ENCODE assay signal across 9 cellular contexts in the genomic region with DNA sequence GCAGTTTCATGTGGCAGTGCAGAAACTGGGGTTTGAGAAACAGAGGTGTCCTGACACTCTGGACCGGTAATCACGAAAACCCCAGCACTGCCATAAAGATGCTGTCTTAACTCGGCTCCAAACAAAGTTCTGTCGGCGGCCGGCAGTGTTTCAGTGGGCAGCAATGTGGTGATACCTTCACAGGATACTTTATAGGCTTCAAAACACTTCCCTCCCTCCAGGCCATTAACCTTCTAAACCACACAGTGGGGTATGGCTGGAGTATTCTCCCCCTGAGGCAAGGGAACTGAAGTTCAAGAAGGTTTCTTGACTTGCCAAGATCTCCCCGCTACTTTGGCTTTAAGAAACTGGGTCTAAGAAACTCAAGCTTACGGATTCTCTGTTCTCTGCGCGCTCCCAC. TPM values are rescaled to one million over a fixed set of nuclear protein-coding genes. Genes with fewer than 3 reads are reported as not detected.
DNase-seq lines count a peak whose midpoint lies in the region; ATAC-seq and TF ChIP-seq lines count a peak whose summit lies in the region.
"Had no signal": no experiment of that assay in that cellular context is flagged by ENCODE, and none has a peak within 500 bp of the region (broad histone marks: within the 10 kb centered on the region; RNA-seq: fewer than 3 reads in every experiment).

No MANE protein-coding gene starts in this region.

- H3K27ac ChIP-seq in mesenchymal stem cell (ENCODE audit: low read length, poor library complexity, severe bottlenecking) (no peak overlapping the region), tibial nerve (peak overlapping the region in 2 of 4 donors; percentile 61 to 70), ascending aorta (no peak overlapping the region)

- no peak for TF ChIP-seq EP300 in tibial nerve (IDR thresholded peaks at IDR 0.05)

- H3K9me3 ChIP-seq in mesenchymal stem cell (ENCODE audit: control insufficient read depth, low read length) (no peaks in the 10 kb centered on the region), tibial nerve (no peaks in the 10 kb centered on the region), ascending aorta (no peaks in the 10 kb centered on the region)

- CTCF ChIA-PET in activated naive CD4-positive, alpha-beta T cell treated with anti-CD3 and anti-CD28 coated beads, Interleukin-2, amount 10 ng/mL, durations not matched to agents 7 days and 5 days (lab: Charles Lee) = no interaction called here

- no peak overlapping the region for H2AFZ ChIP-seq in mesenchymal stem cell (ENCODE audit: low read depth, low read length)

- H3K27me3 ChIP-seq in mesenchymal stem cell (ENCODE audit: control insufficient read depth in 1 of 2, insufficient read depth in 1 of 2, low read length in 2 of 2) (peaks cover 4 to 41% of the 10 kb centered on the region in 2 experiments), tibial nerve (peaks cover 0 to 10% of the 10 kb centered on the region in 2 donors), ascending aorta (no peaks in the 10 kb centered on the region)

- no peak overlapping the region for H2BK12ac ChIP-seq in mesenchymal stem cell (ENCODE audit: low read length in 2 of 2)

- H3K79me1 ChIP-seq in mesenchymal stem cell (replicated peaks; ENCODE audit: low read length, poor library complexity, severe bottlenecking) = no peaks in the 10 kb centered on the region

- H3K23ac ChIP-seq in mesenchymal stem cell (ENCODE audit: low read length in 2 of 2) = no peak overlapping the region

- no peak overlapping the region for H2BK120ac ChIP-seq in mesenchymal stem cell (ENCODE audit: low read depth, low read length)

- H3K4me1 Mint-ChIP-seq in activated naive CD4-positive, alpha-beta T cell treated with anti-CD3 and anti-CD28 coated beads, Interleukin-2, amount 10 ng/mL, durations not matched to agents 7 days and 5 days = peaks cover 22% of the 10 kb centered on the region
- H3K4me1 Mint-ChIP-seq in activated T-helper 17 cell treated with anti-CD3 and anti-CD28 coated beads, Interleukin-2, amount 50 U/mL, for 72 hours = peaks cover 17% of the 10 kb centered on the region

- WGBS in mesenchymal stem cell = 18% methylated on average over 8 of the region's 10 CpGs
- 32 to 38% methylated on average over 10 of the region's 10 CpGs for WGBS in tibial nerve, 2 donors

- H2BK5ac ChIP-seq in mesenchymal stem cell (ENCODE audit: low read depth, low read length, poor library complexity, severe bottlenecking) = no peak overlapping the region

- no peaks in the 10 kb centered on the region for H3K9me3 Mint-ChIP-seq in activated naive CD4-positive, alpha-beta T cell treated with anti-CD3 and anti-CD28 coated beads, Interleukin-2, amount 10 ng/mL, durations not matched to agents 7 days and 5 days
- H3K9me3 Mint-ChIP-seq in activated T-helper 17 cell treated with anti-CD3 and anti-CD28 coated beads, Interleukin-2, amount 50 U/mL, for 72 hours = no peaks in the 10 kb centered on the region

- H2AK5ac ChIP-seq in mesenchymal stem cell (ENCODE audit: low read length, severe bottlenecking) = no peak overlapping the region

- H3K27ac Mint-ChIP-seq in activated naive CD4-positive, alpha-beta T cell treated with anti-CD3 and anti-CD28 coated beads, Interleukin-2, amount 10 ng/mL, durations not matched to agents 7 days and 5 days = no peak overlapping the region
- H3K27ac Mint-ChIP-seq in activated T-helper 17 cell treated with anti-CD3 and anti-CD28 coated beads, Interleukin-2, amount 50 U/mL, for 72 hours = no peak overlapping the region

- no peak overlapping the region for H3K18ac ChIP-seq in mesenchymal stem cell (ENCODE audit: low read depth in 1 of 2, low read length in 2 of 2)

- peak overlapping the region in 1 of 2 experiments; percentile 85 for H3K4me3 ChIP-seq in mesenchymal stem cell (ENCODE audit: insufficient read depth in 1 of 2, low read depth in 1 of 2, low read length in 2 of 2)
- H3K4me3 ChIP-seq in tibial nerve = peak overlapping the region in 3 of 4 donors; percentile 57 to 62 (median 59)
- H3K4me3 ChIP-seq in ascending aorta = peak overlapping the region in 1 of 2 donors; percentile 73

- no peak overlapping the region for H2BK15ac ChIP-seq in mesenchymal stem cell (ENCODE audit: low read depth, poor library complexity, severe bottlenecking)

- H3K4me2 ChIP-seq in mesenchymal stem cell (ENCODE audit: low read length, poor library complexity, severe bottlenecking) = no peak overlapping the region

- H3K9ac ChIP-seq in mesenchymal stem cell (ENCODE audit: low read length) = peak overlapping the region; percentile 86

- TF ChIP-seq CTCF in tibial nerve (IDR thresholded peaks at IDR 0.05) (no peak), ascending aorta (IDR thresholded peaks at IDR 0.05) (no peak)

- H3K4me1 ChIP-seq in mesenchymal stem cell (ENCODE audit: control insufficient read depth, insufficient read depth, low read depth, low read length) = peaks cover 18% of the 10 kb centered on the region
- peaks cover 0 to 58% (median 26%) of the 10 kb centered on the region in 4 donors for H3K4me1 ChIP-seq in tibial nerve
- H3K4me1 ChIP-seq in ascending aorta = peaks cover 2 to 3% of the 10 kb centered on the region in 2 donors

- H3K4ac ChIP-seq in mesenchymal stem cell (ENCODE audit: low read depth in 1 of 2, low read length in 2 of 2) = no peak overlapping the region

- ATAC-seq in activated T-helper 17 cell treated with anti-CD3 and anti-CD28 coated beads, Interleukin-2, amount 50 U/mL, for 72 hours (replicated peaks) = no peak
- no peak for ATAC-seq in GM19324 (IDR thresholded peaks at IDR 0.05; ENCODE audit: low FRiP score, unreplicated experiment)

- H3K14ac ChIP-seq in mesenchymal stem cell (ENCODE audit: low read length in 2 of 2) = no peak overlapping the region

- H4K91ac ChIP-seq in mesenchymal stem cell (ENCODE audit: low read length) = no peak overlapping the region

- no peaks in the 10 kb centered on the region for H3K36me3 ChIP-seq in mesenchymal stem cell (ENCODE audit: control insufficient read depth in 1 of 2, insufficient read depth in 2 of 2, low read depth in 1 of 2, low read length in 2 of 2)
- no peaks in the 10 kb centered on the region for H3K36me3 ChIP-seq in tibial nerve
- no peaks in the 10 kb centered on the region for H3K36me3 ChIP-seq in ascending aorta

- no peak overlapping the region for H4K8ac ChIP-seq in mesenchymal stem cell (ENCODE audit: low read length)

- H3K4me3 Mint-ChIP-seq in activated naive CD4-positive, alpha-beta T cell treated with anti-CD3 and anti-CD28 coated beads, Interleukin-2, amount 10 ng/mL, durations not matched to agents 7 days and 5 days = peak overlapping the region; percentile 12
- H3K4me3 Mint-ChIP-seq in activated T-helper 17 cell treated with anti-CD3 and anti-CD28 coated beads, Interleukin-2, amount 50 U/mL, for 72 hours = peak overlapping the region; percentile 6

- DNase-seq in activated naive CD4-positive, alpha-beta T cell treated with anti-CD3 and anti-CD28 coated beads, Interleukin-2, amount 10 ng/mL, durations not matched to agents 7 days and 5 days = no peak
- DNase-seq in activated naive CD4-positive, alpha-beta T cell treated with Interleukin-2 at 50 U/mL for 16 hours = no peak
- DNase-seq in mesenchymal stem cell (no peak), tibial nerve (ENCODE audit: low spot score in 2 of 2) (no peak), ascending aorta (ENCODE audit: low spot score in 2 of 2) (no peak), NCI-H2171 treated with DMSO at 0.1 percent for 48 hours (lab: John Stamatoyannopoulos, UW) (no peak)
- DNase-seq: AML-193 had no signal

- H3K36me3 Mint-ChIP-seq in activated naive CD4-positive, alpha-beta T cell treated with anti-CD3 and anti-CD28 coated beads, Interleukin-2, amount 10 ng/mL, durations not matched to agents 7 days and 5 days = no peaks in the 10 kb centered on the region
- H3K36me3 Mint-ChIP-seq in activated T-helper 17 cell treated with anti-CD3 and anti-CD28 coated beads, Interleukin-2, amount 50 U/mL, for 72 hours (ENCODE audit: low read depth) = no peaks in the 10 kb centered on the region

- peaks cover 45% of the 10 kb centered on the region for H3K27me3 Mint-ChIP-seq in activated naive CD4-positive, alpha-beta T cell treated with anti-CD3 and anti-CD28 coated beads, Interleukin-2, amount 10 ng/mL, durations not matched to agents 7 days and 5 days
- H3K27me3 Mint-ChIP-seq in activated T-helper 17 cell treated with anti-CD3 and anti-CD28 coated beads, Interleukin-2, amount 50 U/mL, for 72 hours = peaks cover 32% of the 10 kb centered on the region

- intact Hi-C loops in ascending aorta (cut with DNase I) = no loop called here

- no peak for TF ChIP-seq POLR2A in tibial nerve (IDR thresholded peaks at IDR 0.05)

RNA-seq across cellular contexts. Expression of a gene that starts 1.1 kb away (rescaled TPM):
- 1 to 10 TPM in 1 of 2 donors, under 1 TPM in 1; 0.56 to 3.4 TPM for total RNA-seq in activated T-helper 17 cell treated with anti-CD3 and anti-CD28 coated beads, Interleukin-2, amount 50 U/mL, for 72 hours
- 0.12 TPM for polyA plus RNA-seq in mesenchymal stem cell (2013, experiment 1 of 2)
- polyA plus RNA-seq in mesenchymal stem cell (2013, experiment 2 of 2) = 0.14 TPM
- total RNA-seq in tibial nerve (10 to 100 TPM in 1 of 4 donors, 1 to 10 TPM in 3; 2.0 to 18.3 (median 5.0) TPM), ascending aorta (2.4 TPM)
